Comparison of ENCODE assay signal across 8 cellular contexts in the genomic region with DNA sequence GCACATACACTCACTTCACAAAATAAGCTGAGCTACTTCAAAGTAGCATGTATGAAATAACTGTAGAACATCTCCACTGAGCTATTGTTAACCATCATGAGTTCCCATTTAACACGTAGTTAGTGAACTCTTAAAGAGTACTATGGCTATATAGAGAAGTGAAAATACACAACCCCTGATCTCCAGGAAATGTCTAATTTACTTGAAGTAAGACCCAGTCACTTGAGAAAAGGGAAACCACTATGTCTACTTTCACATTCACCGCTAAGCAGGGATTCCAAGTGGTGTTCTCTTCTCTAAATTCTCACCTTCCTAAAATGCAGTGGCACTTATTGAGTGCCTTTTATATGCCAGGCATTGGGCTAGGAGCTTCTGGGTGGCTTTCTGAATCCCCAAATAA. TPM values are rescaled to one million over a fixed set of nuclear protein-coding genes. Genes with fewer than 3 reads are reported as not detected.
DNase-seq lines count a peak whose midpoint lies in the region; ATAC-seq and TF ChIP-seq lines count a peak whose summit lies in the region.

No MANE protein-coding gene starts in this region.

- peak; percentile 60 for DNase-seq in GM13976 (ENCODE audit: low spot score)
- peak; percentile 59 for DNase-seq in globus pallidus (ENCODE audit: low spot score)
- DNase-seq in progenitor cell of endocrine pancreas (ENCODE audit: low spot score, unreplicated experiment), result no peak
- DNase-seq in occipital lobe (lab: John Stamatoyannopoulos, UW), result no peak
- DNase-seq in effector memory CD4-positive, alpha-beta T cell, result no peak
- DNase-seq in HAP-1 (ENCODE audit: low spot score in 2 of 2), result no peak

- ATAC-seq in GM21381 (IDR thresholded peaks at IDR 0.05; ENCODE audit: unreplicated experiment) (peak; percentile 86), HG03457 (IDR thresholded peaks at IDR 0.05; ENCODE audit: unreplicated experiment) (peak; percentile 66)

- H3K4me1 Mint-ChIP-seq in progenitor cell of endocrine pancreas (ENCODE audit: low read depth), result peaks cover 8% of the 10 kb centered on the region

- no peak overlapping the region for H3K27ac Mint-ChIP-seq in progenitor cell of endocrine pancreas

- no peaks in the 10 kb centered on the region for H3K9me3 ChIP-seq in effector memory CD4-positive, alpha-beta T cell (ENCODE audit: control insufficient read depth, low read length)
- no peaks in the 10 kb centered on the region for H3K9me3 ChIP-seq in HAP-1

- no peak for TF ChIP-seq CTCF in GM13976 (IDR thresholded peaks at IDR 0.05; ENCODE audit: borderline replicate concordance, control extremely low read depth, extremely low read depth, insufficient read depth, missing control alignments)
- TF ChIP-seq CTCF in progenitor cell of endocrine pancreas (IDR thresholded peaks at IDR 0.05; ENCODE audit: unreplicated experiment), result no peak

- H3K27ac ChIP-seq in effector memory CD4-positive, alpha-beta T cell (ENCODE audit: insufficient read depth, low read length, poor library complexity, severe bottlenecking), result no peak overlapping the region

- H3K27me3 Mint-ChIP-seq in progenitor cell of endocrine pancreas, result no peaks in the 10 kb centered on the region

- no peaks in the 10 kb centered on the region for H3K27me3 ChIP-seq in effector memory CD4-positive, alpha-beta T cell (replicated peaks; ENCODE audit: control insufficient read depth, insufficient read depth, low read length, poor library complexity, severe bottlenecking)
- no peaks in the 10 kb centered on the region for H3K27me3 ChIP-seq in HAP-1 (ENCODE audit: low read depth)

- H3K36me3 Mint-ChIP-seq in progenitor cell of endocrine pancreas (ENCODE audit: insufficient read depth), result peaks cover 9% of the 10 kb centered on the region

- peaks cover 8% of the 10 kb centered on the region for H3K36me3 ChIP-seq in effector memory CD4-positive, alpha-beta T cell (ENCODE audit: control insufficient read depth, insufficient read depth, low read length)
- H3K36me3 ChIP-seq in HAP-1 (replicated peaks), result 0 out of 2 replicates have a peak, but pooled peaks cover 3% of the 10 kb centered on the region

- no peak overlapping the region for H3K4me3 ChIP-seq in effector memory CD4-positive, alpha-beta T cell (ENCODE audit: insufficient read depth, low read depth, low read length, poor library complexity, severe bottlenecking)
- no peak overlapping the region for H3K4me3 ChIP-seq in HAP-1

- no peaks in the 10 kb centered on the region for H3K9me3 Mint-ChIP-seq in progenitor cell of endocrine pancreas (ENCODE audit: low read depth)

- in situ Hi-C loops in GM13976 (cut with MboI; ENCODE audit: low sequenced_read_pairs, unreplicated experiment), result loop anchor here (10.0 kb wide), 2 partner anchors 152 to 292 kb away; no protein-coding TSS in a partner anchor
- in situ Hi-C loops in HAP-1 (cut with MboI; ENCODE audit: low sequenced_read_pairs), result no loop called here

- peaks cover 11% of the 10 kb centered on the region for H3K4me1 ChIP-seq in effector memory CD4-positive, alpha-beta T cell (ENCODE audit: control insufficient read depth, insufficient read depth, low read length, poor library complexity, severe bottlenecking)
- H3K4me1 ChIP-seq in HAP-1, result peaks cover 4% of the 10 kb centered on the region

- H3K4me3 Mint-ChIP-seq in progenitor cell of endocrine pancreas (ENCODE audit: low read depth), result no peak overlapping the region

RNA-seq across cellular contexts. Expression of gene COLQ, which starts 35.0 kb away (rescaled TPM):
- total RNA-seq in progenitor cell of endocrine pancreas, result 9.2 and 9.9 TPM in 2 replicates
- 3.0 TPM for total RNA-seq in occipital lobe

RNA-seq across cellular contexts. Expression of gene HACL1, which starts 44.9 kb away (rescaled TPM):
- total RNA-seq in progenitor cell of endocrine pancreas (24.4 and 25.9 TPM in 2 replicates), occipital lobe (38.4 TPM)

RNA-seq across cellular contexts. Expression of gene BTD, which starts 45.0 kb away (rescaled TPM):
- total RNA-seq in progenitor cell of endocrine pancreas (26.9 and 28.9 TPM in 2 replicates), occipital lobe (19.5 TPM)

Comparison
In these comparisons a context has a peak if more than half of its experiments do, and no peak if none do; other contexts are left out.
1. DNase-seq: peak in GM13976 (single experiment) and globus pallidus (single experiment); none in progenitor cell of endocrine pancreas (single experiment), occipital lobe (single experiment), effector memory CD4-positive, alpha-beta T cell (0 of 3) and HAP-1 (0 of 2).